In genomic region chr14:31568151-31568550, GRCh38 we compare ENCODE assay signal across 19 cellular contexts. TPM values are rescaled to one million over a fixed set of nuclear protein-coding genes. Genes with fewer than 3 reads are reported as not detected.
DNase-seq lines count a peak whose midpoint lies in the region; ATAC-seq and TF ChIP-seq lines count a peak whose summit lies in the region.
"Had no signal": no experiment of that assay in that cellular context is flagged by ENCODE, and none has a peak within 500 bp of the region (broad histone marks: within the 10 kb centered on the region; RNA-seq: fewer than 3 reads in every experiment).

No MANE protein-coding gene starts in this region.

- no peaks in the 10 kb centered on the region for H3K4me1 Mint-ChIP-seq in glutamatergic neuron (ENCODE audit: low read depth, unreplicated experiment)

- no peaks in the 10 kb centered on the region for H3K27me3 Mint-ChIP-seq in glutamatergic neuron (ENCODE audit: unreplicated experiment)

- ATAC-seq in lower lobe of right lung (no peak), HG03196 (IDR thresholded peaks at IDR 0.05; ENCODE audit: unreplicated experiment) (no peak)
- ATAC-seq: foreskin keratinocyte had no signal

- H3K4me1 ChIP-seq in A673 (ENCODE audit: insufficient read depth, low read length, poor library complexity, severe bottlenecking) (peaks cover 11% of the 10 kb centered on the region), lower lobe of right lung (peaks cover 15% of the 10 kb centered on the region)

- POLR2A ChIA-PET in A673 (lab: Charles Lee; ENCODE audit: low non-redundant PET): no interaction called here

- H3K4me3 ChIP-seq in A673 (ENCODE audit: low read depth, low read length, poor library complexity, severe bottlenecking) (no peak overlapping the region), cardiac fibroblast (replicated peaks in 1 of 2; ENCODE audit: low read depth in 2 of 2, low read length in 2 of 2) (no peak overlapping the region), lower lobe of right lung (no peak overlapping the region)

- H3K27ac ChIP-seq in A673 (ENCODE audit: low read depth, low read length, poor library complexity, severe bottlenecking): peak overlapping the region; percentile 46
- H3K27ac ChIP-seq in lower lobe of right lung: peak overlapping the region; percentile 28
- H3K27ac ChIP-seq: foreskin keratinocyte had no signal

- CTCF ChIA-PET in A673 (lab: Charles Lee): no interaction called here

- no peak overlapping the region for H3K27ac Mint-ChIP-seq in glutamatergic neuron (ENCODE audit: unreplicated experiment)
- H3K27ac Mint-ChIP-seq: nephron had no signal

- H3K36me3 ChIP-seq in A673 (ENCODE audit: insufficient read depth, low read length, poor library complexity, severe bottlenecking): no peaks in the 10 kb centered on the region
- H3K36me3 ChIP-seq in lower lobe of right lung: peaks cover 3% of the 10 kb centered on the region

- no TSS peak for BruUV-seq in A673 (replicated peaks; lab: Mats Ljungman, UMichigan)

- TF ChIP-seq CTCF in A673 (conservative IDR thresholded peaks at IDR 0.05; ENCODE audit: low read depth, low read length): no peak
- TF ChIP-seq CTCF in cardiac fibroblast (IDR thresholded peaks at IDR 0.05; ENCODE audit: low read depth, low read length): no peak
- no peak for TF ChIP-seq CTCF in lower lobe of right lung (IDR thresholded peaks at IDR 0.05)
- TF ChIP-seq CTCF in glutamatergic neuron (IDR thresholded peaks at IDR 0.05; ENCODE audit: partially characterized antibody, unreplicated experiment): no peak

- H3K4me3 Mint-ChIP-seq in glutamatergic neuron (ENCODE audit: unreplicated experiment): no peak overlapping the region
- H3K4me3 Mint-ChIP-seq: nephron had no signal

- intact Hi-C loops in A673 (cut with micrococcal nuclease; ENCODE audit: unreplicated experiment): no loop called here
- intact Hi-C loops in lower lobe of right lung (cut with DNase I): no loop called here

- H3K9me3 ChIP-seq in A673 (ENCODE audit: low read depth, low read length, poor library complexity, severe bottlenecking): no peaks in the 10 kb centered on the region
- no peaks in the 10 kb centered on the region for H3K9me3 ChIP-seq in lower lobe of right lung

- no peaks in the 10 kb centered on the region for H3K27me3 ChIP-seq in A673 (replicated peaks; ENCODE audit: insufficient read depth, low read depth, low read length, poor library complexity)
- H3K27me3 ChIP-seq in lower lobe of right lung (ENCODE audit: low read depth): no peaks in the 10 kb centered on the region
- H3K27me3 ChIP-seq: foreskin keratinocyte had no signal

- peak; percentile 45 for DNase-seq in A673 (ENCODE audit: low spot score)
- peak; percentile 57 for DNase-seq in HCEC 1CT
- peak; percentile 63 to 72 for DNase-seq in cardiac fibroblast (ENCODE audit: low read depth in 2 of 2)
- no peak for DNase-seq in lower lobe of right lung
- DNase-seq in glutamatergic neuron: no peak
- no peak for DNase-seq in NCI-H2227 (lab: John Stamatoyannopoulos, UW; ENCODE audit: unreplicated experiment)
- DNase-seq in NCI-H748 (lab: John Stamatoyannopoulos, UW; ENCODE audit: unreplicated experiment): no peak
- DNase-seq: activated CD4-positive, alpha-beta T cell treated with anti-CD3 and anti-CD28 coated beads for 1 hour; activated gamma-delta T cell treated with Interleukin-2 at 50 U/mL for 16 hours; GDM1; Karpas-422; NCI-H1436 treated with DMSO at 0.1 percent for 48 hours; NCI-H446 treated with DMSO at 0.1 percent for 48 hours; SHP77; stimulated activated CD4-positive, alpha-beta T cell treated with anti-CD3 and anti-CD28 coated beads, Interleukin-1b, Interleukin-23, amount 100 ng/mL, for 48 hours; substantia nigra had no signal

- no peaks in the 10 kb centered on the region for H3K9me3 Mint-ChIP-seq in glutamatergic neuron (ENCODE audit: unreplicated experiment)
- H3K9me3 Mint-ChIP-seq: nephron had no signal

- no peaks in the 10 kb centered on the region for H3K36me3 Mint-ChIP-seq in glutamatergic neuron (ENCODE audit: unreplicated experiment)

RNA-seq across cellular contexts. Expression of gene NUBPL, which starts 6.9 kb away (rescaled TPM):
- 11.6 and 15.5 TPM in 2 replicates for total RNA-seq in A673 (2021)
- total RNA-seq in lower lobe of right lung: 8.6 TPM
- 12.5 TPM for total RNA-seq in glutamatergic neuron (ENCODE audit: unreplicated experiment)

Comparison
In these comparisons a context has a peak if more than half of its experiments do, and no peak if none do; other contexts are left out.
1. DNase-seq: peak in A673 (single experiment), HCEC 1CT (single experiment) and cardiac fibroblast (2 of 2); none in lower lobe of right lung (single experiment), glutamatergic neuron (single experiment), NCI-H2227 (single experiment) and NCI-H748 (single experiment).